ENCODE assay signal across 8 cellular contexts in genomic region chr1:67684526-67685066, GRCh38. TPM values are rescaled to one million over a fixed set of nuclear protein-coding genes. Genes with fewer than 3 reads are reported as not detected.
DNase-seq lines count a peak whose midpoint lies in the region; ATAC-seq and TF ChIP-seq lines count a peak whose summit lies in the region.

No MANE protein-coding gene starts in this region.

- H3K27me3 ChIP-seq in DOHH2 (ENCODE audit: control insufficient read depth, low read length) (no peaks in the 10 kb centered on the region), Panc1 (ENCODE audit: control insufficient read depth, insufficient read depth, low read length) (no peaks in the 10 kb centered on the region)

- CTCF ChIA-PET in Panc1 (lab: Charles Lee): interaction anchor here (0.6 to 1.9 kb wide), 4 partner anchors 12 to 123 kb away, joined by 4 to 9 read pairs (median 4); no protein-coding TSS in a partner anchor

- H3K4me1 ChIP-seq in DOHH2 (ENCODE audit: control insufficient read depth, low read length) (peaks cover 17% of the 10 kb centered on the region), Panc1 (ENCODE audit: control insufficient read depth, insufficient read depth, low read length) (peaks cover 36% of the 10 kb centered on the region)

- ATAC-seq in Panc1: no peak

- peak overlapping the region; percentile 70 for H3K4me2 ChIP-seq in DOHH2 (ENCODE audit: low read length)

- H3F3A ChIP-seq in DOHH2 (ENCODE audit: control insufficient read depth, insufficient read depth): peaks cover 12% of the 10 kb centered on the region; the same call in 1 of the 2 replicates

- TSS peak; percentile 99 for BruUV-seq in Panc1 (replicated peaks; lab: Mats Ljungman, UMichigan)

- DNase-seq in Panc1 (ENCODE audit: low read depth, low spot score) (no peak), epithelial cell of prostate (ENCODE audit: low read depth, low spot score) (no peak), pons (ENCODE audit: low spot score) (peak; percentile 55), KBM-7 (no peak), erythroblast (lab: John Stamatoyannopoulos, UW) (no peak), NOMO-1 treated with dmso at 0.1 percent for 144 hours (lab: John Stamatoyannopoulos, UW; ENCODE audit: unreplicated experiment) (no peak)
- no peak for DNase-seq in stimulated activated CD4-positive, alpha-beta T cell treated with anti-CD3 and anti-CD28 coated beads, Interleukin-4, amount 100 ng/mL, for 24 hours

- no peaks in the 10 kb centered on the region for H3K9me2 ChIP-seq in DOHH2 (replicated peaks; ENCODE audit: control insufficient read depth, low read length)

- POLR2A ChIA-PET in Panc1 (lab: Charles Lee): interaction anchor here (0.6 to 1.9 kb wide), 12 partner anchors 12 to 183 kb away, joined by 3 to 19 read pairs (median 4); no protein-coding TSS in a partner anchor

- intact Hi-C loops in Panc1 (cut with micrococcal nuclease; ENCODE audit: unreplicated experiment): loop anchor here (1.0 to 10.0 kb wide), 4 partner anchors 37 to 150 kb away; no protein-coding TSS in a partner anchor

- in situ Hi-C loops in Panc1 (cut with HindIII; ENCODE audit: low pct_unique_long_range_greater_than_20kb, low sequenced_read_pairs): no loop called here
- in situ Hi-C loops in KBM-7 (cut with MboI; ENCODE audit: low pct_unique_long_range_greater_than_20kb, low sequenced_read_pairs): no loop called here

- H3K27ac ChIP-seq in DOHH2 (ENCODE audit: low read depth, low read length) (no peak overlapping the region), Panc1 (ENCODE audit: low read length) (peak overlapping the region; percentile 98), epithelial cell of prostate (peak overlapping the region; percentile 100)

- H4K20me1 ChIP-seq in DOHH2 (ENCODE audit: control insufficient read depth, insufficient read depth, low read depth, low read length): peaks cover 8% of the 10 kb centered on the region; the same call in 1 of the 2 replicates

- no peak for TF ChIP-seq POLR2A in erythroblast (IDR thresholded peaks at IDR 0.05; ENCODE audit: low read length)

- no peak for TF ChIP-seq CTCF in DOHH2 (IDR thresholded peaks at IDR 0.05; ENCODE audit: low read depth, low read length, poor library complexity, severe bottlenecking)
- no peak for TF ChIP-seq CTCF in Panc1 (IDR thresholded peaks at IDR 0.05)

- H3K4me3 ChIP-seq in DOHH2 (ENCODE audit: low read length) (peak overlapping the region; percentile 77), Panc1 (ENCODE audit: low read depth in 2 of 2, low read length in 2 of 2) (peak overlapping the region; percentile 48 to 95)

- H3K36me3 ChIP-seq in DOHH2 (ENCODE audit: control insufficient read depth, low read length): peaks cover 36% of the 10 kb centered on the region
- peaks cover 21% of the 10 kb centered on the region for H3K36me3 ChIP-seq in Panc1 (ENCODE audit: control insufficient read depth, insufficient read depth, low read length)

- no peaks in the 10 kb centered on the region for H3K9me3 ChIP-seq in DOHH2 (ENCODE audit: control insufficient read depth, insufficient read depth, low read length)
- no peaks in the 10 kb centered on the region for H3K9me3 ChIP-seq in Panc1 (ENCODE audit: control insufficient read depth, insufficient read depth, low read depth, low read length)

- H3K79me2 ChIP-seq in DOHH2 (ENCODE audit: control insufficient read depth, low read length): peaks cover 23% of the 10 kb centered on the region

RNA-seq across cellular contexts. Expression of gene GADD45A, which starts 0.4 kb away (rescaled TPM):
- 106 TPM for total RNA-seq in Panc1 (2021; ENCODE audit: unreplicated experiment)
- 91.6 TPM for polyA plus RNA-seq in Panc1 (2012; ENCODE audit: insufficient read length)
